8 cellular contexts compared by ENCODE assay signal in the genomic region with DNA sequence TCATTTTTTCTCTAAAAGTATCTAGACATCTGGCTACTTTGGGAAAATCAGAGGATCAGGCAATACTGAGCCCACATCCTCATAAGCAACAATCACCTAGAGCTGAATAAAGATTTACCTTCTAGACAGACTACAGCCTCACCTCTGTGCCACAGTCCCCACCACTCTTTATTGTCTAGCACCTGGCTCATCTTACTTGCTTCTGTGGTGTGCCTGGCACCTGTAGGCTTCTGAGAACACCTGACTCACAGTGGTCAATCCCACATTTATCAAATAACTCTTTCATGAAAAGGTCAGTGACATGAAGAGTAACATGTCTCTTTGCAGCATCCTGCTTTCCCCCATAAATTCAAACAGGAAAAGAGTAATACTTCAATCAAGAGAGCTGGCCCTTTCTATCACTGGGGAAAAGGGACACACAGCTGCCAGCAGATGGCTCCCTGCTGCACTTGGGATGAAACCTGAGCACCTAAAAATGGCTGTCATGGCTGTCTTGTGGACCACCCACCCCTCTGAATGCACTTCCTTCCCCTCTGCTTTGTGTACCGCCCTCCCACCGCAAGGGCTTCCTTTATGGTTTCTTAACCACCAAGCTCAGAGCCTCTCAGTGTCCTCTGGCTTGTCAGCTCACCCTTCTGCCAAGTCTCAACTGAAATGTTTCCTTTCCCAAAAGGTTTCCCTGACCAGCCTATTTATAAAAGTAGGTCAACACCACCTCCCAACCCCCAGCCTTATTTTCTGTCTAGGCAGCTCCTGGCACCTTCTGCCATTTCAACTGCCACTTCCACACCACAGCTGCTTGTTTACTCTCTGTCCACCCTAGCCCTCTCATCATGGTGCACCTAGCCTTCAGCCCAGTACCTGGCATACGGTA. TPM values are rescaled to one million over a fixed set of nuclear protein-coding genes. Genes with fewer than 3 reads are reported as not detected.
DNase-seq lines count a peak whose midpoint lies in the region; ATAC-seq and TF ChIP-seq lines count a peak whose summit lies in the region.

No MANE protein-coding gene starts in this region.

- H3K27me3 Mint-ChIP-seq in activated T-cell treated with anti-CD3 and anti-CD28 coated beads, Interleukin-2, amount 50 U/mL, for 4 hours (ENCODE audit: low read depth) = no peaks in the 10 kb centered on the region
- H3K27me3 Mint-ChIP-seq in osteocyte (ENCODE audit: unreplicated experiment) = no peaks in the 10 kb centered on the region

- H3K36me3 Mint-ChIP-seq in activated T-cell treated with anti-CD3 and anti-CD28 coated beads, Interleukin-2, amount 50 U/mL, for 4 hours (ENCODE audit: insufficient read depth) = peaks cover 50% of the 10 kb centered on the region
- H3K36me3 Mint-ChIP-seq in osteocyte (ENCODE audit: unreplicated experiment) = peaks cover 55% of the 10 kb centered on the region

- no peak overlapping the region for H3K4me3 ChIP-seq in fibroblast of the aortic adventitia (ENCODE audit: low read depth, low read length)

- H3K9me3 Mint-ChIP-seq in activated T-cell treated with anti-CD3 and anti-CD28 coated beads, Interleukin-2, amount 50 U/mL, for 4 hours = no peaks in the 10 kb centered on the region
- no peaks in the 10 kb centered on the region for H3K9me3 Mint-ChIP-seq in osteocyte (ENCODE audit: unreplicated experiment)

- H3K27ac Mint-ChIP-seq in osteocyte (ENCODE audit: unreplicated experiment) = peak overlapping the region; percentile 20

- H3K4me3 Mint-ChIP-seq in activated T-cell treated with anti-CD3 and anti-CD28 coated beads, Interleukin-2, amount 50 U/mL, for 4 hours = no peak overlapping the region
- no peak overlapping the region for H3K4me3 Mint-ChIP-seq in osteocyte (ENCODE audit: unreplicated experiment)

- peak; percentile 65 to 82 for ATAC-seq in activated T-cell treated with anti-CD3 and anti-CD28 coated beads, Interleukin-2, amount 50 U/mL, for 4 hours
- no peak for ATAC-seq in GM21825 (IDR thresholded peaks at IDR 0.05; ENCODE audit: unreplicated experiment)

- DNase-seq in SIG-M5 treated with dmso at 0.1 percent for 504 hours (lab: John Stamatoyannopoulos, UW; ENCODE audit: unreplicated experiment) (peak; percentile 71), SIG-M5 (lab: John Stamatoyannopoulos, UW) (no peak), NOMO-1 treated with dmso at 0.1 percent for 144 hours (lab: John Stamatoyannopoulos, UW; ENCODE audit: unreplicated experiment) (peak; percentile 80), fibroblast of the aortic adventitia (ENCODE audit: low read depth) (peak; percentile 31), osteocyte (ENCODE audit: extremely low spot score, unreplicated experiment) (no peak), DMS79 treated with DMSO at 0.1 percent for 48 hours (lab: John Stamatoyannopoulos, UW) (no peak)
- peak; percentile 34 for DNase-seq in activated T-cell treated with anti-CD3 and anti-CD28 coated beads, Interleukin-2, amount 50 U/mL, for 4 hours

- peak; percentile 47 for TF ChIP-seq CTCF in fibroblast of the aortic adventitia (IDR thresholded peaks at IDR 0.05; ENCODE audit: insufficient read depth, low read length)
- TF ChIP-seq CTCF in osteocyte (IDR thresholded peaks at IDR 0.05) = peak; percentile 69

- peaks cover 20% of the 10 kb centered on the region for H3K4me1 Mint-ChIP-seq in activated T-cell treated with anti-CD3 and anti-CD28 coated beads, Interleukin-2, amount 50 U/mL, for 4 hours (ENCODE audit: low read depth)
- peaks cover 3% of the 10 kb centered on the region for H3K4me1 Mint-ChIP-seq in osteocyte (ENCODE audit: unreplicated experiment)

RNA-seq across cellular contexts. Expression of a gene that starts 9.3 kb away (rescaled TPM):
- total RNA-seq in activated T-cell treated with anti-CD3 and anti-CD28 coated beads, Interleukin-2, amount 50 U/mL, for 4 hours = 10 to 100 TPM; 52.4 to 68.5 (median 61.0) TPM
- total RNA-seq in fibroblast of the aortic adventitia (ENCODE audit: low replicate concordance) (25.4 and 45.7 TPM in 2 replicates), osteocyte (32.1 and 39.0 TPM in 2 replicates)

RNA-seq across cellular contexts. Expression of a gene that starts 19.2 kb away (rescaled TPM):
- total RNA-seq in activated T-cell treated with anti-CD3 and anti-CD28 coated beads, Interleukin-2, amount 50 U/mL, for 4 hours = 10 to 100 TPM; 32.5 to 40.4 (median 40.2) TPM
- 15.7 and 27.1 TPM in 2 replicates for total RNA-seq in fibroblast of the aortic adventitia (ENCODE audit: low replicate concordance)
- total RNA-seq in osteocyte = 20.4 and 21.6 TPM in 2 replicates

RNA-seq across cellular contexts. Expression of a gene that starts 19.3 kb away (rescaled TPM):
- total RNA-seq in activated T-cell treated with anti-CD3 and anti-CD28 coated beads, Interleukin-2, amount 50 U/mL, for 4 hours = 10 to 100 TPM; 30.8 to 34.1 (median 33.8) TPM
- 38.5 and 72.4 TPM in 2 replicates for total RNA-seq in fibroblast of the aortic adventitia (ENCODE audit: low replicate concordance)
- 35.8 and 37.1 TPM in 2 replicates for total RNA-seq in osteocyte

Comparison
In these comparisons a context has a peak if more than half of its experiments do, and no peak if none do; other contexts are left out.
1. DNase-seq: peak in SIG-M5 treated with dmso at 0.1 percent for 504 hours (single experiment), NOMO-1 treated with dmso at 0.1 percent for 144 hours (single experiment), activated T-cell treated with anti-CD3 and anti-CD28 coated beads, Interleukin-2, amount 50 U/mL, for 4 hours (single experiment) and fibroblast of the aortic adventitia (single experiment); none in SIG-M5 (single experiment), osteocyte (single experiment) and DMS79 treated with DMSO at 0.1 percent for 48 hours (single experiment).